26 cellular contexts compared by ENCODE assay signal in the genomic region with DNA sequence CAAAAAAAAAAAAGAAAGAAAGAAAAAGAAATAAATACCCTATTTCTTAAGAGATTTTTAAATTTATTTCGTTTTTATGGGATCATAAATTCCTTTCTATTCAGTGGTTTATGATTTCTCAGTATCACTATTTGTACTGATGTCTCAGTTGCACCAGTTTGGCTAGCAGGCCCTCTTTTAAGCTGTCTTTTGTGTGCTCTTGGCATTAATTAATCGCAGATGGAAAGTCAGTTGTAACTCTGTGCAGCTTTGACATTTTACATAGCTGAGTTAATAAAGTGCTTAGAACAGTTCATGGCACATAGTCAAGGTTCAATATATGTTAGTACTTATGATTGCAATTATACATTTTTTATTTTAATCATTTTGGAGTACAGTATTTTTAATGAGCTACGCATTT.
"Had no signal": no experiment of that assay in that cellular context is flagged by ENCODE, and none has a peak within 500 bp of the region (broad histone marks: within the 10 kb centered on the region; RNA-seq: fewer than 3 reads in every experiment).

No MANE protein-coding gene starts in this region.

- H3K4me3 Mint-ChIP-seq: immature natural killer cell, mesothelial cell of epicardium, naive B cell had no signal

- H3K4me2 ChIP-seq: hepatocyte had no signal

- H3K79me2 ChIP-seq: hepatocyte had no signal

- H3K4me1 Mint-ChIP-seq: mesothelial cell of epicardium, naive B cell had no signal

- H3K27ac Mint-ChIP-seq: immature natural killer cell, mesothelial cell of epicardium, naive B cell had no signal

- ATAC-seq: esophagus mucosa, foreskin keratinocyte, gastroesophageal sphincter, heart left ventricle, left colon, left lobe of liver, lower lobe of right lung, mucosa of descending colon had no signal

- H3K4me1 ChIP-seq: esophagus squamous epithelium, gastroesophageal sphincter, heart left ventricle, left ventricle myocardium inferior, lower lobe of right lung had no signal

- H2AFZ ChIP-seq: hepatocyte had no signal

- H3K27me3 ChIP-seq: dorsolateral prefrontal cortex, esophagus squamous epithelium, foreskin keratinocyte, gastroesophageal sphincter, heart left ventricle, hepatocyte had no signal

- H3K27ac ChIP-seq: coronary artery, dorsolateral prefrontal cortex, epithelial cell of prostate, esophagus squamous epithelium, foreskin keratinocyte, gastroesophageal sphincter, heart left ventricle, hepatocyte, left ventricle myocardium inferior, lower lobe of right lung had no signal

- H3K27me3 Mint-ChIP-seq: naive B cell had no signal

- DNase-seq: dermis blood vessel endothelial cell; dorsolateral prefrontal cortex; effector CD4-positive, alpha-beta T cell; effector memory CD4-positive, alpha-beta T cell; erythroblast; esophagus squamous epithelium; foreskin keratinocyte; heart left ventricle; hypothalamus; immature natural killer cell; islet precursor cell; kidney; kidney glomerular epithelial cell; left colon; left ventricle myocardium inferior; lower lobe of right lung; mesenchymal stem cell; mucosa of descending colon; naive B cell had no signal

- H3K36me3 ChIP-seq: gastroesophageal sphincter, lower lobe of right lung had no signal

- H3K4me3 ChIP-seq: coronary artery, dorsolateral prefrontal cortex, esophagus squamous epithelium, gastroesophageal sphincter, heart left ventricle, hepatocyte, left ventricle myocardium inferior, lower lobe of right lung, mucosa of descending colon had no signal
